24 cellular contexts compared by ENCODE assay signal in genomic region chr22:44276041-44276440, GRCh38. TPM values are rescaled to one million over a fixed set of nuclear protein-coding genes. Genes with fewer than 3 reads are reported as not detected.
"Had no signal": no experiment of that assay in that cellular context is flagged by ENCODE, and none has a peak within 500 bp of the region (broad histone marks: within the 10 kb centered on the region; RNA-seq: fewer than 3 reads in every experiment).

No MANE protein-coding gene starts in this region.

- H3K4me3 ChIP-seq: cardiac muscle cell, esophagus squamous epithelium, hepatocyte, skin epidermis, suprapubic skin, tibial artery had no signal

- H3K27ac ChIP-seq: cardiac muscle cell, epithelial cell of prostate, esophagus squamous epithelium, hepatocyte, skin epidermis, suprapubic skin, tibial artery had no signal

- H3K36me3 Mint-ChIP-seq: activated naive CD8-positive, alpha-beta T cell had no signal

- H3K4me1 ChIP-seq: esophagus squamous epithelium, suprapubic skin, tibial artery had no signal

- H3K36me3 ChIP-seq: cardiac muscle cell, esophagus squamous epithelium, suprapubic skin, tibial artery had no signal

- H3K4me2 ChIP-seq: hepatocyte had no signal

- H3K4me3 Mint-ChIP-seq: activated CD4-positive, alpha-beta T cell treated with anti-CD3 and anti-CD28 coated beads for 36 hours; activated CD8-positive, alpha-beta T cell treated with anti-CD3 and anti-CD28 coated beads, Interleukin-2, amount 10 ng/mL, durations not matched to agents 7 days and 5 days; activated naive CD8-positive, alpha-beta T cell; activated T-cell treated with anti-CD3 and anti-CD28 coated beads, Interleukin-2, amount 50 U/mL, for 72 hours; nephron progenitor cell had no signal

- H2AFZ ChIP-seq: hepatocyte had no signal

- H3K27me3 ChIP-seq: cardiac muscle cell, hepatocyte had no signal

- H3K9me3 Mint-ChIP-seq: activated T-cell treated with anti-CD3 and anti-CD28 coated beads, Interleukin-2, amount 50 U/mL, for 72 hours; nephron progenitor cell had no signal

- ATAC-seq: activated CD4-positive, alpha-beta T cell treated with anti-CD3 and anti-CD28 coated beads for 36 hours; activated CD8-positive, alpha-beta T cell treated with anti-CD3 and anti-CD28 coated beads, Interleukin-2, amount 10 ng/mL, durations not matched to agents 7 days and 5 days; activated T-cell treated with anti-CD3 and anti-CD28 coated beads, Interleukin-2, amount 50 U/mL, for 72 hours; left cardiac atrium; left ventricle myocardium superior; sciatic nerve had no signal

- DNase-seq: activated CD4-positive, alpha-beta T cell treated with anti-CD3 and anti-CD28 coated beads for 36 hours; activated CD4-positive, CD25-positive, alpha-beta regulatory T cell; activated CD8-positive, alpha-beta T cell treated with anti-CD3 and anti-CD28 coated beads, Interleukin-2, amount 10 ng/mL, durations not matched to agents 7 days and 5 days; activated naive CD4-positive, alpha-beta T cell; activated T-cell treated with anti-CD3 and anti-CD28 coated beads for 4 hours; activated T-cell treated with anti-CD3 and anti-CD28 coated beads, Interleukin-2, amount 50 U/mL, for 72 hours; cortex of kidney; esophagus squamous epithelium; islet precursor cell; left cardiac atrium; left ventricle myocardium superior; nephron progenitor cell; stimulated activated CD4-positive, alpha-beta T cell treated with anti-CD3 and anti-CD28 coated beads, Interleukin-1b, Interleukin-23, amount 100 ng/mL, for 48 hours; stimulated activated naive CD4-positive, alpha-beta T cell; tibial artery had no signal

- H3K4me1 Mint-ChIP-seq: activated CD4-positive, alpha-beta T cell treated with anti-CD3 and anti-CD28 coated beads for 36 hours had no signal

- H3K27ac Mint-ChIP-seq: activated CD4-positive, alpha-beta T cell treated with anti-CD3 and anti-CD28 coated beads for 36 hours; activated CD8-positive, alpha-beta T cell treated with anti-CD3 and anti-CD28 coated beads, Interleukin-2, amount 10 ng/mL, durations not matched to agents 7 days and 5 days; activated naive CD8-positive, alpha-beta T cell; activated T-cell treated with anti-CD3 and anti-CD28 coated beads, Interleukin-2, amount 50 U/mL, for 72 hours; progenitor cell of endocrine pancreas had no signal

- H3K27me3 Mint-ChIP-seq: activated naive CD8-positive, alpha-beta T cell had no signal

- H3K9me3 ChIP-seq: esophagus squamous epithelium, suprapubic skin, tibial artery had no signal

RNA-seq across cellular contexts. Expression of gene SHISAL1, which starts 36.7 kb away (rescaled TPM):
- total RNA-seq: activated CD4-positive, alpha-beta T cell treated with anti-CD3 and anti-CD28 coated beads for 36 hours; activated CD8-positive, alpha-beta T cell treated with anti-CD3 and anti-CD28 coated beads, Interleukin-2, amount 10 ng/mL, durations not matched to agents 7 days and 5 days; activated T-cell treated with anti-CD3 and anti-CD28 coated beads, Interleukin-2, amount 50 U/mL, for 72 hours; T-helper 1 cell treated with Interleukin-12 subunit alpha and Interleukin-12 subunit beta and Interleukin-4 antibody, amounts not matched to agents 30 ng/mL and 1 ng/mL, for 36 hours had no signal
